In genomic region chr13:102359264-102359663, GRCh38 we compare ENCODE assay signal across 39 cellular contexts. TPM values are rescaled to one million over a fixed set of nuclear protein-coding genes. Genes with fewer than 3 reads are reported as not detected.
"Had no signal": no experiment of that assay in that cellular context is flagged by ENCODE, and none has a peak within 500 bp of the region (broad histone marks: within the 10 kb centered on the region; RNA-seq: fewer than 3 reads in every experiment).

No MANE protein-coding gene starts in this region.

- H3K27ac Mint-ChIP-seq: activated naive CD4-positive, alpha-beta T cell treated with anti-CD3 and anti-CD28 coated beads for 36 hours; activated naive CD4-positive, alpha-beta T cell treated with anti-CD3 and anti-CD28 coated beads, Interleukin-2, amount 10 ng/mL, durations not matched to agents 7 days and 5 days; activated naive CD4-positive, alpha-beta T cell treated with anti-CD3 and anti-CD28 coated beads, Interleukin-2, amount 50 U/mL, for 24 hours; activated naive CD8-positive, alpha-beta T cell; activated naive CD8-positive, alpha-beta T cell treated with anti-CD3 and anti-CD28 coated beads for 36 hours; activated naive CD8-positive, alpha-beta T cell treated with anti-CD3 and anti-CD28 coated beads, Interleukin-2, amount 10 ng/mL, durations not matched to agents 7 days and 5 days; activated naive CD8-positive, alpha-beta T cell treated with anti-CD3 and anti-CD28 coated beads, Interleukin-2, amount 50 U/mL, for 24 hours; activated T-cell treated with anti-CD3 and anti-CD28 coated beads, Interleukin-2, amount 50 U/mL, for 24 hours; activated T-cell treated with anti-CD3 and anti-CD28 coated beads, Interleukin-2, amount 50 U/mL, for 72 hours; activated T-helper 1 cell treated with anti-CD3 and anti-CD28 coated beads, Interleukin-12 subunit alpha, Interleukin-12 subunit beta, Interleukin-2, Interleukin-4 antibody, amounts not matched to agents 30 ng/mL and 10 ng/mL and 1 ng/mL, durations not matched to agents 14 hours and 24 hours and 36 hours; activated T-helper 17 cell treated with anti-CD3 and anti-CD28 coated beads, Interleukin-2, amount 50 U/mL, for 72 hours; activated T-helper 2 cell treated with anti-CD3 and anti-CD28 coated beads, Interferon-gamma antibody, Interleukin-2, Interleukin-4, amounts not matched to agents 10 μg/mL and 5 μg/mL and 100 μg/mL, durations not matched to agents 14 hours and 24 hours and 36 hours; brain had no signal

- FAIRE-seq: astrocyte, bronchial epithelial cell had no signal

- H3K4me3 ChIP-seq: adrenal gland, ascending aorta, body of pancreas, breast epithelium, cardiac muscle cell had no signal

- H3K9me3 Mint-ChIP-seq: activated naive CD4-positive, alpha-beta T cell treated with anti-CD3 and anti-CD28 coated beads for 36 hours; activated naive CD4-positive, alpha-beta T cell treated with anti-CD3 and anti-CD28 coated beads, Interleukin-2, amount 10 ng/mL, durations not matched to agents 7 days and 5 days; activated naive CD4-positive, alpha-beta T cell treated with anti-CD3 and anti-CD28 coated beads, Interleukin-2, amount 50 U/mL, for 24 hours; activated naive CD4-positive, alpha-beta T cell treated with anti-CD3 and anti-CD28 coated beads, Interleukin-2, amount 50 U/mL, for 72 hours; activated naive CD8-positive, alpha-beta T cell treated with anti-CD3 and anti-CD28 coated beads for 36 hours; activated naive CD8-positive, alpha-beta T cell treated with anti-CD3 and anti-CD28 coated beads, Interleukin-2, amount 10 ng/mL, durations not matched to agents 7 days and 5 days; activated naive CD8-positive, alpha-beta T cell treated with anti-CD3 and anti-CD28 coated beads, Interleukin-2, amount 50 U/mL, for 24 hours; activated T-cell treated with anti-CD3 and anti-CD28 coated beads, Interleukin-2, amount 50 U/mL, for 24 hours; activated T-cell treated with anti-CD3 and anti-CD28 coated beads, Interleukin-2, amount 50 U/mL, for 4 hours; activated T-cell treated with anti-CD3 and anti-CD28 coated beads, Interleukin-2, amount 50 U/mL, for 72 hours; activated T-helper 1 cell treated with anti-CD3 and anti-CD28 coated beads, Interleukin-12 subunit alpha, Interleukin-12 subunit beta, Interleukin-2, Interleukin-4 antibody, amounts not matched to agents 30 ng/mL and 10 ng/mL and 1 ng/mL, durations not matched to agents 14 hours and 24 hours and 36 hours; activated T-helper 17 cell treated with anti-CD3 and anti-CD28 coated beads, Interleukin-2, amount 50 U/mL, for 72 hours; activated T-helper 2 cell treated with anti-CD3 and anti-CD28 coated beads, Interferon-gamma antibody, Interleukin-2, Interleukin-4, amounts not matched to agents 10 μg/mL and 5 μg/mL and 100 μg/mL, durations not matched to agents 14 hours and 24 hours and 36 hours; central memory CD8-positive, alpha-beta T cell had no signal

- DNase-seq: activated effector memory CD4-positive, alpha-beta T cell treated with anti-CD3 and anti-CD28 coated beads, Interleukin-2, amount 50 U/mL, for 16 hours; activated effector memory CD4-positive, alpha-beta T cell treated with Interleukin-2 at 50 U/mL for 16 hours; activated gamma-delta T cell; activated gamma-delta T cell treated with Interleukin-2 at 50 U/mL for 16 hours; activated naive CD4-positive, alpha-beta T cell; activated naive CD4-positive, alpha-beta T cell treated with anti-CD3 and anti-CD28 coated beads for 36 hours; activated naive CD4-positive, alpha-beta T cell treated with anti-CD3 and anti-CD28 coated beads, Interleukin-2, amount 10 ng/mL, durations not matched to agents 7 days and 5 days; activated naive CD4-positive, alpha-beta T cell treated with anti-CD3 and anti-CD28 coated beads, Interleukin-2, amount 50 U/mL, for 16 hours; activated naive CD4-positive, alpha-beta T cell treated with Interleukin-2 at 50 U/mL for 16 hours; activated naive CD8-positive, alpha-beta T cell treated with anti-CD3 and anti-CD28 coated beads for 36 hours; activated naive CD8-positive, alpha-beta T cell treated with anti-CD3 and anti-CD28 coated beads, Interleukin-2, amount 10 ng/mL, durations not matched to agents 7 days and 5 days; activated naive CD8-positive, alpha-beta T cell treated with anti-CD3 and anti-CD28 coated beads, Interleukin-2, amount 50 U/mL, for 24 hours; activated T-cell treated with anti-CD3 and anti-CD28 coated beads, Interleukin-2, amount 50 U/mL, for 24 hours; activated T-cell treated with anti-CD3 and anti-CD28 coated beads, Interleukin-2, amount 50 U/mL, for 4 hours; activated T-cell treated with anti-CD3 and anti-CD28 coated beads, Interleukin-2, amount 50 U/mL, for 48 hours; activated T-cell treated with anti-CD3 and anti-CD28 coated beads, Interleukin-2, amount 50 U/mL, for 72 hours; adrenal gland; amniotic stem cell; amygdala; anterior cingulate cortex; aorta; body of pancreas; brain microvascular endothelial cell; caudate nucleus; central memory CD4-positive, alpha-beta T cell; cerebellar nuclear complex had no signal

- H3K4me1 Mint-ChIP-seq: activated naive CD4-positive, alpha-beta T cell treated with anti-CD3 and anti-CD28 coated beads, Interleukin-2, amount 10 ng/mL, durations not matched to agents 7 days and 5 days; activated naive CD4-positive, alpha-beta T cell treated with anti-CD3 and anti-CD28 coated beads, Interleukin-2, amount 50 U/mL, for 24 hours; activated naive CD8-positive, alpha-beta T cell treated with anti-CD3 and anti-CD28 coated beads for 36 hours; activated naive CD8-positive, alpha-beta T cell treated with anti-CD3 and anti-CD28 coated beads, Interleukin-2, amount 10 ng/mL, durations not matched to agents 7 days and 5 days; activated naive CD8-positive, alpha-beta T cell treated with anti-CD3 and anti-CD28 coated beads, Interleukin-2, amount 50 U/mL, for 24 hours; activated T-helper 17 cell treated with anti-CD3 and anti-CD28 coated beads, Interleukin-2, amount 50 U/mL, for 72 hours; brain; central memory CD8-positive, alpha-beta T cell had no signal

- H3K36me3 Mint-ChIP-seq: activated naive CD4-positive, alpha-beta T cell treated with anti-CD3 and anti-CD28 coated beads, Interleukin-2, amount 10 ng/mL, durations not matched to agents 7 days and 5 days; activated naive CD4-positive, alpha-beta T cell treated with anti-CD3 and anti-CD28 coated beads, Interleukin-2, amount 50 U/mL, for 24 hours; activated naive CD4-positive, alpha-beta T cell treated with anti-CD3 and anti-CD28 coated beads, Interleukin-2, amount 50 U/mL, for 72 hours; activated naive CD8-positive, alpha-beta T cell; activated naive CD8-positive, alpha-beta T cell treated with anti-CD3 and anti-CD28 coated beads for 36 hours; activated naive CD8-positive, alpha-beta T cell treated with anti-CD3 and anti-CD28 coated beads, Interleukin-2, amount 10 ng/mL, durations not matched to agents 7 days and 5 days; brain had no signal

- H3K9me3 ChIP-seq: adrenal gland, ascending aorta, body of pancreas, breast epithelium had no signal

- H3K36me3 ChIP-seq: adrenal gland, ascending aorta, brain microvascular endothelial cell, breast epithelium, cardiac muscle cell had no signal

- H3K27ac ChIP-seq: adrenal gland, ascending aorta, body of pancreas, brain microvascular endothelial cell, breast epithelium, cardiac muscle cell had no signal

- H3K4me3 Mint-ChIP-seq: activated naive CD4-positive, alpha-beta T cell treated with anti-CD3 and anti-CD28 coated beads for 36 hours; activated naive CD4-positive, alpha-beta T cell treated with anti-CD3 and anti-CD28 coated beads, Interleukin-2, amount 10 ng/mL, durations not matched to agents 7 days and 5 days; activated naive CD4-positive, alpha-beta T cell treated with anti-CD3 and anti-CD28 coated beads, Interleukin-2, amount 50 U/mL, for 24 hours; activated naive CD8-positive, alpha-beta T cell; activated naive CD8-positive, alpha-beta T cell treated with anti-CD3 and anti-CD28 coated beads for 36 hours; activated naive CD8-positive, alpha-beta T cell treated with anti-CD3 and anti-CD28 coated beads, Interleukin-2, amount 10 ng/mL, durations not matched to agents 7 days and 5 days; activated naive CD8-positive, alpha-beta T cell treated with anti-CD3 and anti-CD28 coated beads, Interleukin-2, amount 50 U/mL, for 24 hours; activated T-cell treated with anti-CD3 and anti-CD28 coated beads, Interleukin-2, amount 50 U/mL, for 24 hours; activated T-cell treated with anti-CD3 and anti-CD28 coated beads, Interleukin-2, amount 50 U/mL, for 4 hours; activated T-cell treated with anti-CD3 and anti-CD28 coated beads, Interleukin-2, amount 50 U/mL, for 72 hours; activated T-helper 1 cell treated with anti-CD3 and anti-CD28 coated beads, Interleukin-12 subunit alpha, Interleukin-12 subunit beta, Interleukin-2, Interleukin-4 antibody, amounts not matched to agents 30 ng/mL and 10 ng/mL and 1 ng/mL, durations not matched to agents 14 hours and 24 hours and 36 hours; activated T-helper 17 cell treated with anti-CD3 and anti-CD28 coated beads, Interleukin-2, amount 50 U/mL, for 72 hours; brain; central memory CD8-positive, alpha-beta T cell had no signal

- H3K27me3 ChIP-seq: adrenal gland, ascending aorta, body of pancreas, brain microvascular endothelial cell, breast epithelium, cardiac muscle cell had no signal

- ATAC-seq: activated naive CD4-positive, alpha-beta T cell treated with anti-CD3 and anti-CD28 coated beads, Interleukin-2, amount 50 U/mL, for 72 hours; activated naive CD8-positive, alpha-beta T cell treated with anti-CD3 and anti-CD28 coated beads, Interleukin-2, amount 50 U/mL, for 24 hours; activated T-cell treated with anti-CD3 and anti-CD28 coated beads, Interleukin-2, amount 50 U/mL, for 4 hours; activated T-cell treated with anti-CD3 and anti-CD28 coated beads, Interleukin-2, amount 50 U/mL, for 72 hours; activated T-helper 17 cell treated with anti-CD3 and anti-CD28 coated beads, Interleukin-2, amount 50 U/mL, for 72 hours; body of pancreas had no signal

- H3K27me3 Mint-ChIP-seq: activated naive CD4-positive, alpha-beta T cell treated with anti-CD3 and anti-CD28 coated beads, Interleukin-2, amount 10 ng/mL, durations not matched to agents 7 days and 5 days; brain had no signal

- H3K4me1 ChIP-seq: adrenal gland, ascending aorta, body of pancreas, breast epithelium had no signal

RNA-seq across cellular contexts. Expression of gene FGF14, which starts 42.6 kb away (rescaled TPM):
- total RNA-seq: activated naive CD4-positive, alpha-beta T cell treated with anti-CD3 and anti-CD28 coated beads for 36 hours; activated naive CD4-positive, alpha-beta T cell treated with anti-CD3 and anti-CD28 coated beads, Interleukin-2, amount 50 U/mL, for 72 hours; activated naive CD8-positive, alpha-beta T cell treated with anti-CD3 and anti-CD28 coated beads for 36 hours; activated T-cell treated with anti-CD3 and anti-CD28 coated beads, Interleukin-2, amount 50 U/mL, for 4 hours; activated T-helper 1 cell treated with anti-CD3 and anti-CD28 coated beads, Interleukin-12 subunit alpha, Interleukin-12 subunit beta, Interleukin-2, Interleukin-4 antibody, amounts not matched to agents 30 ng/mL and 10 ng/mL and 1 ng/mL, durations not matched to agents 14 hours and 24 hours and 36 hours; activated T-helper 17 cell treated with anti-CD3 and anti-CD28 coated beads, Interleukin-2, amount 50 U/mL, for 72 hours; activated T-helper 2 cell treated with anti-CD3 and anti-CD28 coated beads, Interferon-gamma antibody, Interleukin-2, Interleukin-4, amounts not matched to agents 10 μg/mL and 5 μg/mL and 100 μg/mL, durations not matched to agents 14 hours and 24 hours and 36 hours; ascending aorta; bronchial epithelial cell; cardiac muscle cell had no signal
- polyA plus RNA-seq: cardiac muscle cell had no signal
